ENCODE assay signal across 16 cellular contexts in genomic region chr12:102876883-102877282, GRCh38. TPM values are rescaled to one million over a fixed set of nuclear protein-coding genes. Genes with fewer than 3 reads are reported as not detected.
DNase-seq lines count a peak whose midpoint lies in the region; TF ChIP-seq lines count a peak whose summit lies in the region.
"Had no signal": no experiment of that assay in that cellular context is flagged by ENCODE, and none has a peak within 500 bp of the region (broad histone marks: within the 10 kb centered on the region; RNA-seq: fewer than 3 reads in every experiment).

No MANE protein-coding gene starts in this region.

- TF ChIP-seq CTCF in 22Rv1 (IDR thresholded peaks at IDR 0.05) (peak; percentile 60), WERI-Rb-1 (IDR thresholded peaks at IDR 0.05; ENCODE audit: low read depth, low read length) (no peak)

- DNase-seq in Daoy (ENCODE audit: low read depth) (peak; percentile 12), NCI-H1417 treated with DMSO at 0.1 percent for 48 hours (lab: John Stamatoyannopoulos, UW) (peak; percentile 42), WERI-Rb-1 (peak; percentile 35), HT-29 (ENCODE audit: low spot score) (no peak), T1000 (lab: John Stamatoyannopoulos, UW) (no peak), NCI-H187 (lab: John Stamatoyannopoulos, UW) (no peak), putamen (ENCODE audit: low spot score) (no peak)
- DNase-seq: activated T-cell treated with anti-CD3 and anti-CD28 coated beads for 4 hours; EL; head of caudate nucleus; naive B cell; NCI-H526; stimulated activated CD4-positive, alpha-beta T cell treated with anti-CD3 and anti-CD28 coated beads, Interleukin-4, amount 100 ng/mL, for 4 hours had no signal

- H3K36me3 ChIP-seq in WERI-Rb-1, result no peaks in the 10 kb centered on the region
- H3K36me3 ChIP-seq: HAP-1, right atrium auricular region had no signal

- H3K9me3 ChIP-seq in WERI-Rb-1 (ENCODE audit: severe bottlenecking), result no peaks in the 10 kb centered on the region
- H3K9me3 ChIP-seq: HAP-1, right atrium auricular region had no signal

- H3K27me3 ChIP-seq in WERI-Rb-1 (ENCODE audit: insufficient read depth, low read depth, severe bottlenecking), result no peaks in the 10 kb centered on the region
- H3K27me3 ChIP-seq: right atrium auricular region had no signal

- no peak overlapping the region for H3K4me3 ChIP-seq in WERI-Rb-1 (ENCODE audit: low read depth, low read length)
- H3K4me3 ChIP-seq: HAP-1, right atrium auricular region had no signal

- no peak overlapping the region for H3K27ac ChIP-seq in 22Rv1
- H3K27ac ChIP-seq in WERI-Rb-1, result no peak overlapping the region
- H3K27ac ChIP-seq: right atrium auricular region had no signal

RNA-seq across cellular contexts. Expression of gene PAH, which starts 40.2 kb away (rescaled TPM):
- total RNA-seq in Daoy (2014; rRNA removed; shearing (Covaris generic)), result not detected in 2 replicates
- 0.26 TPM in 1 of 2 replicates, not detected in the other for total RNA-seq in HT-29 (2014; rRNA removed; shearing (Covaris generic))
- total RNA-seq: right atrium auricular region had no signal

Comparison
In these comparisons a context has a peak if more than half of its experiments do, and no peak if none do; other contexts are left out.
1. DNase-seq: peak in Daoy (single experiment), NCI-H1417 treated with DMSO at 0.1 percent for 48 hours (single experiment) and WERI-Rb-1 (single experiment); none in HT-29 (single experiment), T1000 (single experiment), NCI-H187 (0 of 2) and putamen (single experiment).